ENCODE assay signal across 8 cellular contexts in genomic region chr9:84139296-84140100, GRCh38.
DNase-seq lines count a peak whose midpoint lies in the region; ATAC-seq and TF ChIP-seq lines count a peak whose summit lies in the region.

No MANE protein-coding gene starts in this region.

- H3K36me3 Mint-ChIP-seq in stimulated activated naive B cell treated with anti-CD40 and anti-IgM and Interleukin-4, amounts not matched to agents 10 μg/mL and 1 μg/mL and 100 μg/mL, for 72 hours: no peaks in the 10 kb centered on the region
- H3K36me3 Mint-ChIP-seq in stimulated activated memory B cell treated with anti-CD40 and anti-IgM and Interleukin-4, amounts not matched to agents 10 μg/mL and 1 μg/mL and 100 μg/mL, for 72 hours: no peaks in the 10 kb centered on the region

- POLR2A ChIA-PET in PC-3 (lab: Charles Lee; ENCODE audit: unreplicated experiment): no interaction called here

- no peak overlapping the region for H3K4me2 ChIP-seq in PC-3 (ENCODE audit: low read length)

- TF ChIP-seq CTCF in PC-3 (conservative IDR thresholded peaks at IDR 0.05; ENCODE audit: low read depth, low read length) (no peak), fibroblast of the aortic adventitia (IDR thresholded peaks at IDR 0.05; ENCODE audit: insufficient read depth, low read length) (no peak)

- H3K79me2 ChIP-seq in PC-3 (ENCODE audit: low read length): no peaks in the 10 kb centered on the region

- no peak overlapping the region for H3K9ac ChIP-seq in PC-3 (ENCODE audit: low read length)

- no peaks in the 10 kb centered on the region for H4K20me1 ChIP-seq in PC-3 (ENCODE audit: low read length)

- peaks cover 41% of the 10 kb centered on the region for H3K27me3 ChIP-seq in PC-3 (ENCODE audit: low read length)

- peaks cover 7% of the 10 kb centered on the region for H3K4me1 ChIP-seq in PC-3 (ENCODE audit: insufficient read depth, low read length)

- H3K36me3 ChIP-seq in PC-3 (ENCODE audit: low read depth, low read length): no peaks in the 10 kb centered on the region

- H3K4me3 ChIP-seq in PC-3 (ENCODE audit: low read length) (no peak overlapping the region), fibroblast of the aortic adventitia (ENCODE audit: low read depth, low read length) (no peak overlapping the region)

- H3K9me3 Mint-ChIP-seq in stimulated activated naive B cell treated with anti-CD40 and anti-IgM and Interleukin-4, amounts not matched to agents 10 μg/mL and 1 μg/mL and 100 μg/mL, for 72 hours: no peaks in the 10 kb centered on the region
- H3K9me3 Mint-ChIP-seq in stimulated activated memory B cell treated with anti-CD40 and anti-IgM and Interleukin-4, amounts not matched to agents 10 μg/mL and 1 μg/mL and 100 μg/mL, for 72 hours: no peaks in the 10 kb centered on the region

- peak overlapping the region; percentile 84 for H3K4me3 Mint-ChIP-seq in stimulated activated naive B cell treated with anti-CD40 and anti-IgM and Interleukin-4, amounts not matched to agents 10 μg/mL and 1 μg/mL and 100 μg/mL, for 72 hours
- H3K4me3 Mint-ChIP-seq in stimulated activated memory B cell treated with anti-CD40 and anti-IgM and Interleukin-4, amounts not matched to agents 10 μg/mL and 1 μg/mL and 100 μg/mL, for 72 hours: no peak overlapping the region

- intact Hi-C loops in PC-3 (cut with micrococcal nuclease): no loop called here

- H3K27ac Mint-ChIP-seq in stimulated activated naive B cell treated with anti-CD40 and anti-IgM and Interleukin-4, amounts not matched to agents 10 μg/mL and 1 μg/mL and 100 μg/mL, for 72 hours: no peak overlapping the region
- H3K27ac Mint-ChIP-seq in stimulated activated memory B cell treated with anti-CD40 and anti-IgM and Interleukin-4, amounts not matched to agents 10 μg/mL and 1 μg/mL and 100 μg/mL, for 72 hours: no peak overlapping the region

- H3K27me3 Mint-ChIP-seq in stimulated activated naive B cell treated with anti-CD40 and anti-IgM and Interleukin-4, amounts not matched to agents 10 μg/mL and 1 μg/mL and 100 μg/mL, for 72 hours: peaks cover 47 to 67% of the 10 kb centered on the region in 2 donors
- peaks cover 61% of the 10 kb centered on the region for H3K27me3 Mint-ChIP-seq in stimulated activated memory B cell treated with anti-CD40 and anti-IgM and Interleukin-4, amounts not matched to agents 10 μg/mL and 1 μg/mL and 100 μg/mL, for 72 hours

- no peaks in the 10 kb centered on the region for H3K9me3 ChIP-seq in PC-3 (ENCODE audit: low read length)

- ATAC-seq in PC-3: no peak
- ATAC-seq in stimulated activated naive B cell treated with anti-CD40 and anti-IgM and Interleukin-4, amounts not matched to agents 10 μg/mL and 1 μg/mL and 100 μg/mL, for 72 hours (replicated peaks): no peak
- no peak for ATAC-seq in stimulated activated memory B cell treated with anti-CD40 and anti-IgM and Interleukin-4, amounts not matched to agents 10 μg/mL and 1 μg/mL and 100 μg/mL, for 72 hours

- CTCF ChIA-PET in PC-3 (lab: Charles Lee): no interaction called here

- H3K4me1 Mint-ChIP-seq in stimulated activated naive B cell treated with anti-CD40 and anti-IgM and Interleukin-4, amounts not matched to agents 10 μg/mL and 1 μg/mL and 100 μg/mL, for 72 hours: peaks cover 9 to 21% of the 10 kb centered on the region in 2 donors
- H3K4me1 Mint-ChIP-seq in stimulated activated memory B cell treated with anti-CD40 and anti-IgM and Interleukin-4, amounts not matched to agents 10 μg/mL and 1 μg/mL and 100 μg/mL, for 72 hours: peaks cover 21% of the 10 kb centered on the region

- H3K9me2 ChIP-seq in PC-3 (replicated peaks; ENCODE audit: low read length): no peaks in the 10 kb centered on the region

- H3F3A ChIP-seq in PC-3 (ENCODE audit: low read length, unreplicated experiment): no peaks in the 10 kb centered on the region

- no peak overlapping the region for H3K27ac ChIP-seq in PC-3 (ENCODE audit: low read length)

- DNase-seq in A172 (ENCODE audit: low spot score) (peak; percentile 8), H4 (ENCODE audit: low spot score) (peak; percentile 75), PC-3 (peak; percentile 26), fibroblast of the aortic adventitia (ENCODE audit: low read depth) (peak; percentile 65), SW 1271 (lab: John Stamatoyannopoulos, UW) (no peak), NCI-H1048 (lab: John Stamatoyannopoulos, UW) (no peak)
- no peak for DNase-seq in stimulated activated naive B cell treated with anti-CD40 and anti-IgM and Interleukin-4, amounts not matched to agents 10 μg/mL and 1 μg/mL and 100 μg/mL, for 72 hours

- no TSS peak for BruUV-seq in PC-3 (replicated peaks; lab: Mats Ljungman, UMichigan)

- H2AFZ ChIP-seq in PC-3 (ENCODE audit: low read length): no peak overlapping the region

Comparison
In these comparisons a context has a peak if more than half of its experiments do, and no peak if none do; other contexts are left out.
1. DNase-seq: peak in A172 (single experiment), H4 (single experiment), PC-3 (single experiment) and fibroblast of the aortic adventitia (single experiment); none in stimulated activated naive B cell treated with anti-CD40 and anti-IgM and Interleukin-4, amounts not matched to agents 10 μg/mL and 1 μg/mL and 100 μg/mL, for 72 hours (single experiment), SW 1271 (0 of 2) and NCI-H1048 (single experiment).